ENCODE assay signal across 18 cellular contexts in the genomic region with DNA sequence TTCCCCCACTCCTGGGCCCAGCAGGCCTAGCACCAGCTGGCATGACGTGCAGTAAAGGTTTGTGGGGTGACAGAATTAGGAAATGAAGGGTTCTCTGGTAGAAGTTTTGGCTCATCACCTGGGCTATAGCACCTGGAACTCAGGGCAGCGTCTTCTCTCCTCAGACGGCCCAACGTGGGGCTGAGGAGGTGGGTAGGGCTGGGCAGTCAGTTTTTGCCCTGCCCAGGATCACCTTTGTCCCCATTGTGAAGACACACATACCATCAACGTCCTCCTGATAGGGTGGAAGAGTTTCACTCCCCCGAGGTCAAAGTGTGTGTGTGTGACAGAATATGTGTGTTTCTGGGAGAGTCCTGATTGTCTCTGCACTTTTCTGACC. TPM values are rescaled to one million over a fixed set of nuclear protein-coding genes. Genes with fewer than 3 reads are reported as not detected.
DNase-seq lines count a peak whose midpoint lies in the region; ATAC-seq and TF ChIP-seq lines count a peak whose summit lies in the region.
"Had no signal": no experiment of that assay in that cellular context is flagged by ENCODE, and none has a peak within 500 bp of the region (broad histone marks: within the 10 kb centered on the region; RNA-seq: fewer than 3 reads in every experiment).

No MANE protein-coding gene starts in this region.

- CTCF ChIA-PET in activated naive CD4-positive, alpha-beta T cell treated with anti-CD3 and anti-CD28 coated beads for 36 hours (lab: Charles Lee): no interaction called here
- CTCF ChIA-PET in activated naive CD4-positive, alpha-beta T cell treated with anti-CD3 and anti-CD28 coated beads, Interleukin-2, amount 10 ng/mL, durations not matched to agents 7 days and 5 days (lab: Charles Lee): interaction anchor here (1.2 kb wide), 1 partner anchor 360 kb away, joined by 3 read pairs; no protein-coding TSS in a partner anchor

- no peak overlapping the region for H3K4me3 Mint-ChIP-seq in activated naive CD4-positive, alpha-beta T cell treated with anti-CD3 and anti-CD28 coated beads for 36 hours
- H3K4me3 Mint-ChIP-seq in activated naive CD4-positive, alpha-beta T cell treated with anti-CD3 and anti-CD28 coated beads, Interleukin-2, amount 10 ng/mL, durations not matched to agents 7 days and 5 days: no peak overlapping the region
- H3K4me3 Mint-ChIP-seq: activated CD4-positive, alpha-beta T cell treated with anti-CD3 and anti-CD28 coated beads for 36 hours; activated naive CD8-positive, alpha-beta T cell; naive B cell had no signal

- H3K4me3 ChIP-seq in prostate gland: no peak overlapping the region
- no peak overlapping the region for H3K4me3 ChIP-seq in urinary bladder (ENCODE audit: low read depth, low read length)

- intact Hi-C loops in activated naive CD4-positive, alpha-beta T cell treated with anti-CD3 and anti-CD28 coated beads for 36 hours (cut with micrococcal nuclease): no loop called here
- intact Hi-C loops in left colon (cut with DNase I, micrococcal nuclease) (no loop called here), prostate gland (cut with DNase I) (no loop called here)

- peaks cover 2% of the 10 kb centered on the region for H3K36me3 Mint-ChIP-seq in activated naive CD4-positive, alpha-beta T cell treated with anti-CD3 and anti-CD28 coated beads for 36 hours (ENCODE audit: low read depth)
- no peaks in the 10 kb centered on the region for H3K36me3 Mint-ChIP-seq in activated naive CD4-positive, alpha-beta T cell treated with anti-CD3 and anti-CD28 coated beads, Interleukin-2, amount 10 ng/mL, durations not matched to agents 7 days and 5 days
- H3K36me3 Mint-ChIP-seq: activated naive CD8-positive, alpha-beta T cell; naive B cell had no signal

- 27% methylated on average over 6 of the region's 6 CpGs for WGBS in prostate gland
- 49% methylated on average over 6 of the region's 6 CpGs for WGBS in urinary bladder

- ATAC-seq in left colon: peak; percentile 91
- ATAC-seq in HG03354 (IDR thresholded peaks at IDR 0.05; ENCODE audit: poor library complexity, severe bottlenecking, unreplicated experiment): no peak
- ATAC-seq: activated CD4-positive, alpha-beta T cell treated with anti-CD3 and anti-CD28 coated beads for 36 hours had no signal

- H3K27ac ChIP-seq in prostate gland (peak overlapping the region; percentile 87 to 88), urinary bladder (ENCODE audit: low read depth) (peak overlapping the region; percentile 61)
- H3K27ac ChIP-seq: 22Rv1 had no signal

- H3K4me1 ChIP-seq in prostate gland (replicated peaks) (no peaks in the 10 kb centered on the region), urinary bladder (ENCODE audit: insufficient read depth) (peaks cover 2% of the 10 kb centered on the region)

- no peaks in the 10 kb centered on the region for H3K9me3 Mint-ChIP-seq in activated naive CD4-positive, alpha-beta T cell treated with anti-CD3 and anti-CD28 coated beads for 36 hours
- no peaks in the 10 kb centered on the region for H3K9me3 Mint-ChIP-seq in activated naive CD4-positive, alpha-beta T cell treated with anti-CD3 and anti-CD28 coated beads, Interleukin-2, amount 10 ng/mL, durations not matched to agents 7 days and 5 days
- H3K9me3 Mint-ChIP-seq: naive B cell had no signal

- H3K27me3 Mint-ChIP-seq in activated naive CD4-positive, alpha-beta T cell treated with anti-CD3 and anti-CD28 coated beads for 36 hours (ENCODE audit: low read depth): no peaks in the 10 kb centered on the region
- H3K27me3 Mint-ChIP-seq in activated naive CD4-positive, alpha-beta T cell treated with anti-CD3 and anti-CD28 coated beads, Interleukin-2, amount 10 ng/mL, durations not matched to agents 7 days and 5 days: peaks cover 31% of the 10 kb centered on the region
- H3K27me3 Mint-ChIP-seq: activated CD4-positive, alpha-beta T cell treated with anti-CD3 and anti-CD28 coated beads for 36 hours; activated naive CD8-positive, alpha-beta T cell had no signal

- TF ChIP-seq CTCF in prostate gland (IDR thresholded peaks at IDR 0.05): no peak

- no peaks in the 10 kb centered on the region for H3K4me1 Mint-ChIP-seq in activated naive CD4-positive, alpha-beta T cell treated with anti-CD3 and anti-CD28 coated beads for 36 hours (ENCODE audit: low read depth)
- no peaks in the 10 kb centered on the region for H3K4me1 Mint-ChIP-seq in activated naive CD4-positive, alpha-beta T cell treated with anti-CD3 and anti-CD28 coated beads, Interleukin-2, amount 10 ng/mL, durations not matched to agents 7 days and 5 days
- H3K4me1 Mint-ChIP-seq: activated CD4-positive, alpha-beta T cell treated with anti-CD3 and anti-CD28 coated beads for 36 hours; naive B cell had no signal

- H3K36me3 ChIP-seq in prostate gland (no peaks in the 10 kb centered on the region), urinary bladder (ENCODE audit: insufficient read depth) (no peaks in the 10 kb centered on the region)

- no peaks in the 10 kb centered on the region for H3K9me3 ChIP-seq in prostate gland

- no peak for DNase-seq in activated naive CD4-positive, alpha-beta T cell treated with anti-CD3 and anti-CD28 coated beads for 36 hours
- DNase-seq in activated naive CD4-positive, alpha-beta T cell treated with anti-CD3 and anti-CD28 coated beads, Interleukin-2, amount 10 ng/mL, durations not matched to agents 7 days and 5 days: no peak
- DNase-seq in left colon (peak; percentile 59 to 65), prostate gland (ENCODE audit: low spot score) (no peak), GM19240 (ENCODE audit: insufficient read length, low spot score) (no peak)
- DNase-seq in stimulated activated CD4-positive, alpha-beta T cell treated with anti-CD3 and anti-CD28 coated beads, Interleukin-2, amount 100 ng/mL, for 24 hours: no peak
- DNase-seq: activated CD4-positive, alpha-beta T cell treated with anti-CD3 and anti-CD28 coated beads for 36 hours; activated CD8-positive, alpha-beta memory T cell treated with anti-CD3 and anti-CD28 coated beads, Interleukin-2, amount 50 U/mL, for 4 hours; GOT3; naive B cell; NCI-H1048; stimulated activated CD4-positive, alpha-beta T cell treated with anti-CD3 and anti-CD28 coated beads, Interleukin-4, amount 100 ng/mL, for 24 hours had no signal

- no peak for TF ChIP-seq POLR2A in prostate gland (IDR thresholded peaks at IDR 0.05)

- peak overlapping the region; percentile 3 for H3K27ac Mint-ChIP-seq in activated naive CD4-positive, alpha-beta T cell treated with anti-CD3 and anti-CD28 coated beads for 36 hours
- H3K27ac Mint-ChIP-seq in activated naive CD4-positive, alpha-beta T cell treated with anti-CD3 and anti-CD28 coated beads, Interleukin-2, amount 10 ng/mL, durations not matched to agents 7 days and 5 days: no peak overlapping the region
- H3K27ac Mint-ChIP-seq: activated CD4-positive, alpha-beta T cell treated with anti-CD3 and anti-CD28 coated beads for 36 hours; activated naive CD8-positive, alpha-beta T cell had no signal

- H3K27me3 ChIP-seq in prostate gland (replicated peaks; ENCODE audit: insufficient read depth): no peaks in the 10 kb centered on the region

RNA-seq across cellular contexts. Expression of a gene that starts 12.1 kb away (rescaled TPM):
- not detected for total RNA-seq in activated naive CD4-positive, alpha-beta T cell treated with anti-CD3 and anti-CD28 coated beads for 36 hours
- total RNA-seq in left colon (under 1 TPM in 1 of 2 donors, not detected in 1; 0.08 TPM), prostate gland (under 1 TPM in 1 of 2 donors, not detected in 1; 0.57 TPM), urinary bladder (0.32 TPM)
- polyA plus RNA-seq in urinary bladder: 0.19 TPM
- total RNA-seq: activated CD4-positive, alpha-beta T cell treated with anti-CD3 and anti-CD28 coated beads for 36 hours; glomerular endothelial cell; T-helper 2 cell treated with Interferon-gamma antibody and Interleukin-4, amounts not matched to agents 100 ng/mL and 5 ng/mL, for 36 hours had no signal

RNA-seq across cellular contexts. Expression of a gene that starts 20.8 kb away (rescaled TPM):
- not detected for total RNA-seq in activated naive CD4-positive, alpha-beta T cell treated with anti-CD3 and anti-CD28 coated beads for 36 hours
- total RNA-seq in left colon (1 to 10 TPM; 2.0 to 9.2 TPM), prostate gland (100 to 1,000 TPM in 1 of 2 donors, 10 to 100 TPM in 1; 56.3 to 124 TPM), urinary bladder (54.6 TPM)
- polyA plus RNA-seq in urinary bladder: 85.0 TPM
- total RNA-seq: activated CD4-positive, alpha-beta T cell treated with anti-CD3 and anti-CD28 coated beads for 36 hours; glomerular endothelial cell; T-helper 2 cell treated with Interferon-gamma antibody and Interleukin-4, amounts not matched to agents 100 ng/mL and 5 ng/mL, for 36 hours had no signal

RNA-seq across cellular contexts. Expression of a gene that starts 26.4 kb away (rescaled TPM):
- 1 to 10 TPM; 1.6 to 1.9 TPM for total RNA-seq in activated naive CD4-positive, alpha-beta T cell treated with anti-CD3 and anti-CD28 coated beads for 36 hours
- total RNA-seq in left colon (1 to 10 TPM; 2.3 to 3.2 TPM), prostate gland (1 to 10 TPM; 1.9 to 8.5 TPM), urinary bladder (3.9 TPM)
- polyA plus RNA-seq in urinary bladder: 1.9 TPM

RNA-seq across cellular contexts. Expression of a gene that starts 43.4 kb away (rescaled TPM):
- total RNA-seq in activated naive CD4-positive, alpha-beta T cell treated with anti-CD3 and anti-CD28 coated beads for 36 hours: not detected
- total RNA-seq in left colon: 100 to 1,000 TPM; 104 to 127 TPM
- total RNA-seq in prostate gland: under 1 TPM in 1 of 2 donors, not detected in 1; 0.68 TPM
- not detected for total RNA-seq in urinary bladder
- polyA plus RNA-seq in urinary bladder: 0.44 TPM
- total RNA-seq: activated CD4-positive, alpha-beta T cell treated with anti-CD3 and anti-CD28 coated beads for 36 hours; glomerular endothelial cell; T-helper 2 cell treated with Interferon-gamma antibody and Interleukin-4, amounts not matched to agents 100 ng/mL and 5 ng/mL, for 36 hours had no signal

RNA-seq across cellular contexts. Expression of a gene that starts 45.0 kb away (rescaled TPM):
- total RNA-seq in activated naive CD4-positive, alpha-beta T cell treated with anti-CD3 and anti-CD28 coated beads for 36 hours: 10 to 100 TPM; 28.6 to 31.5 TPM
- 10 to 100 TPM; 14.9 to 16.8 TPM for total RNA-seq in left colon
- 10 to 100 TPM; 30.8 to 43.6 TPM for total RNA-seq in prostate gland
- 18.3 TPM for total RNA-seq in urinary bladder
- polyA plus RNA-seq in urinary bladder: 27.3 TPM

Comparison
In these comparisons a context has a peak if more than half of its experiments do, and no peak if none do; other contexts are left out.
1. DNase-seq: peak in left colon (2 of 2); none in activated naive CD4-positive, alpha-beta T cell treated with anti-CD3 and anti-CD28 coated beads for 36 hours (single experiment), activated naive CD4-positive, alpha-beta T cell treated with anti-CD3 and anti-CD28 coated beads, Interleukin-2, amount 10 ng/mL, durations not matched to agents 7 days and 5 days (single experiment), prostate gland (single experiment), stimulated activated CD4-positive, alpha-beta T cell treated with anti-CD3 and anti-CD28 coated beads, Interleukin-2, amount 100 ng/mL, for 24 hours (0 of 2) and GM19240 (single experiment).